In the genomic region with DNA sequence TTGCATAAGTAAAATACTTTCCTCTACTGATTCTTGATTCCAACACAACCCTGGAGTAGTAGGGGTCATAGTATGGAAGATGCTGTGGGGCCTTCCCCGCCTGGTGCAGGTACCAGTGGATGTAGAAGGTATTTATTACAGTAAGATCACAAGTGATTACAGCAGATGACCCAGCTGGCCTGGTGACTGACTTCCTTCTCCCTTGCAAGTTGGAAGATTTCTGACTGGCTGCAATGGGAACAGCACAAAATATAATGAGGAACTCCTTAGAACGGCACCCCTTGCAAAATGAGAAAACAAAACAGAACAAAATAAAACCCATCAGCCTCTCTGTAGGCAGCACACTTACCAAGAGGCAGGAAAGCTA, we compare ENCODE assay signal across 2 cellular contexts.
TF ChIP-seq lines count a peak whose summit lies in the region.

No MANE protein-coding gene starts in this region.

TF ChIP-seq in GM12878, 131 proteins besides CTCF, POLR2A, EP300 and RAD21:
- TF ChIP-seq MTA3 (IDR thresholded peaks at IDR 0.05; ENCODE audit: borderline replicate concordance, low read length) = no peak
- no peak for TF ChIP-seq HDAC6 (IDR thresholded peaks at IDR 0.05; ENCODE audit: unreplicated experiment)
- TF ChIP-seq BCLAF1 (IDR thresholded peaks at IDR 0.05) = no peak
- no peak for TF ChIP-seq EGR1 (IDR thresholded peaks at IDR 0.05; ENCODE audit: borderline replicate concordance in 1 of 2, low read depth in 2 of 2, low read length in 2 of 2)
- no peak for TF ChIP-seq SMARCA5 (IDR thresholded peaks at IDR 0.05)
- no peak for TF ChIP-seq NR2C1 (IDR thresholded peaks at IDR 0.05)
- TF ChIP-seq JUNB (IDR thresholded peaks at IDR 0.05) = no peak
- no peak for TF ChIP-seq ZNF24 (IDR thresholded peaks at IDR 0.05)

TF ChIP-seq in HEK293T, 16 proteins besides CTCF, POLR2A, EP300 and RAD21:
- TF ChIP-seq SP1 (IDR thresholded peaks at IDR 0.05) (no peak), ARNT (IDR thresholded peaks at IDR 0.05) (no peak), L3MBTL2 (conservative IDR thresholded peaks at IDR 0.05) (no peak), NFRKB (IDR thresholded peaks at IDR 0.05) (no peak), BHLHE40 (IDR thresholded peaks at IDR 0.05; ENCODE audit: borderline replicate concordance) (no peak), ELF4 (IDR thresholded peaks at IDR 0.05) (no peak), CTBP1 (IDR thresholded peaks at IDR 0.05; ENCODE audit: borderline replicate concordance) (no peak), ZNF384 (IDR thresholded peaks at IDR 0.05) (no peak), LEF1 (IDR thresholded peaks at IDR 0.05; ENCODE audit: borderline replicate concordance) (no peak), FOXA1 (IDR thresholded peaks at IDR 0.05) (no peak), FOXM1 (IDR thresholded peaks at IDR 0.05; ENCODE audit: borderline replicate concordance) (no peak), FOXK2 (IDR thresholded peaks at IDR 0.05) (no peak), SUZ12 (IDR thresholded peaks at IDR 0.05) (no peak)
- TF ChIP-seq, protein P1, sequence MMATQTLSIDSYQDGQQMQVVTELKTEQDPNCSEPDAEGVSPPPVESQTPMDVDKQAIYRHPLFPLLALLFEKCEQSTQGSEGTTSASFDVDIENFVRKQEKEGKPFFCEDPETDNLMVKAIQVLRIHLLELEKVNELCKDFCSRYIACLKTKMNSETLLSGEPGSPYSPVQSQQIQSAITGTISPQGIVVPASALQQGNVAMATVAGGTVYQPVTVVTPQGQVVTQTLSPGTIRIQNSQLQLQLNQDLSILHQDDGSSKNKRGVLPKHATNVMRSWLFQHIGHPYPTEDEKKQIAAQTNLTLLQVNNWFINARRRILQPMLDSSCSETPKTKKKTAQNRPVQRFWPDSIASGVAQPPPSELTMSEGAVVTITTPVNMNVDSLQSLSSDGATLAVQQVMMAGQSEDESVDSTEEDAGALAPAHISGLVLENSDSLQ (IDR thresholded peaks at IDR 0.05) = no peak
